In the genomic region with DNA sequence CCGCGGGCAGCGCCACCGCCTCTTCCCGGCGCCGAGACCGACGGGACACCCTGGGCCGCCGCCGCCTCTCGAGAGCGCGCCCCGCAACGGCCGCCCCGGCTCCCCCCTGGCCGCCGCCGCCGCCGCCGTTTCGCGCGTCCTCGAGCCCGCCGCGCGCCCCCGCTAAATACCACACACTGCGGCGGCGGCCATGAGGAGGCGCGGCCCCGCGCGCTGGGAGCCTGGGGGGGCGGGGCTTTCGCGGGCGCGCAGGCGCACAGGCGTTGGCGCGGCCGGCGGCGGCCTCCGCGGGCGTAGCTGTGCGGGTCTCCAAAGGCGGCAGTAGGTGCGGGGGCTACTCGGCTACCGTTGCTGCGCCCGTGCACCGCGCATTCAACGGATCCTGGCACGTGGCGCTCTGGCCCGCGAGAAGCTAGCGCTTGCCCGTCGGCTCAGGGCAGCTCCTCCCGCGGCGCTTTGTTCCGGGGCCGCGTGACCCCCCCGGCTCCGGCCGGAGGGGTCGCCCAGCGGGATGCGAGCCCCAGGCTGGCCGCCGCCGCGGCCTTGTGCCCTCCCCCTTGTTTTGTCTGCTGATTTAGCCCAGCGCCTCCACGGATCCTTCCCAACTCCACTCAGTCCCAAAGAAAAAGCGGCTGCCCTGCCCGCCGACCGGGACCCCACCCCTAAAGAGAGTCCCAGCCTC, we compare ENCODE assay signal across 1 cellular context.
TF ChIP-seq lines count a peak whose summit lies in the region.

Gene SIAH1 (minus strand): TSS at position 142 of the 682 bp plus-strand sequence. CDS start 22,985 bp downstream, outside the sequence.

TF ChIP-seq in K562, 482 proteins besides CTCF, POLR2A, EP300 and RAD21 (continued from another document and continues in another):
- TF ChIP-seq ZNF518B (CRISPR knock-in tag; IDR thresholded peaks at IDR 0.05) (no peak), ZBED1 (IDR thresholded peaks at IDR 0.05) (no peak), ARID2 (IDR thresholded peaks at IDR 0.05) (no peak), ZNF785 (CRISPR knock-in tag; IDR thresholded peaks at IDR 0.05) (no peak), CSDE1 (IDR thresholded peaks at IDR 0.05) (no peak), REST (CRISPR knock-in tag; IDR thresholded peaks at IDR 0.05; ENCODE audit: low read depth) (0 out of 2 replicates have a peak, but pooled peaks have one; percentile 45), MTF1 (CRISPR knock-in tag; IDR thresholded peaks at IDR 0.05; ENCODE audit: borderline replicate concordance) (no peak), XRCC3 (IDR thresholded peaks at IDR 0.05) (no peak), ZNF586 (CRISPR knock-in tag; conservative IDR thresholded peaks at IDR 0.05) (no peak), ZC3H11A (IDR thresholded peaks at IDR 0.05; ENCODE audit: low read depth, low read length) (no peak), GATAD2A (IDR thresholded peaks at IDR 0.05) (0 out of 2 replicates have a peak, but pooled peaks have one; percentile 31), ESRRB (CRISPR knock-in tag; IDR thresholded peaks at IDR 0.05; ENCODE audit: borderline replicate concordance) (no peak), PRMT5 (CRISPR knock-in tag; IDR thresholded peaks at IDR 0.05) (no peak), KAT2B (IDR thresholded peaks at IDR 0.05; ENCODE audit: low read depth, low read length) (no peak), POLR2B (IDR thresholded peaks at IDR 0.05; ENCODE audit: low read depth, partially characterized antibody) (no peak), XRCC5 (IDR thresholded peaks at IDR 0.05; ENCODE audit: low read depth, low read length) (no peak), MYBL2 (IDR thresholded peaks at IDR 0.05; ENCODE audit: low read depth) (no peak), MYBL2 (CRISPR knock-in tag; IDR thresholded peaks at IDR 0.05; ENCODE audit: borderline replicate concordance) (no peak), CUX1 (CRISPR knock-in tag; IDR thresholded peaks at IDR 0.05) (no peak), RCOR1 (IDR thresholded peaks at IDR 0.05; ENCODE audit: borderline replicate concordance in 1 of 2, low read depth in 2 of 2, low read length in 2 of 2) (no peak), ZNF124 (CRISPR knock-in tag; IDR thresholded peaks at IDR 0.05) (no peak), MYNN (IDR thresholded peaks at IDR 0.05) (no peak), MYNN (CRISPR knock-in tag; IDR thresholded peaks at IDR 0.05) (no peak), HDAC6 (IDR thresholded peaks at IDR 0.05; ENCODE audit: low read depth, low read length) (no peak), MEIS2 (IDR thresholded peaks at IDR 0.05; ENCODE audit: partially characterized antibody) (peak; percentile 59), NR2F6 (CRISPR knock-in tag; IDR thresholded peaks at IDR 0.05) (0 out of 2 replicates have a peak, but pooled peaks have one; percentile 45), XRCC4 (IDR thresholded peaks at IDR 0.05; ENCODE audit: extremely low read depth, insufficient read depth, insufficient read length) (no peak), ZNF41 (CRISPR knock-in tag; conservative IDR thresholded peaks at IDR 0.05) (no peak), ELF2 (CRISPR knock-in tag; IDR thresholded peaks at IDR 0.05) (no peak), MCM7 (IDR thresholded peaks at IDR 0.05) (no peak), CHD1 (IDR thresholded peaks at IDR 0.05; ENCODE audit: low read length) (no peak), MBD2 (IDR thresholded peaks at IDR 0.05; ENCODE audit: borderline replicate concordance, low read depth) (no peak; the same call in 1 of the 2 replicates), CBX2 (IDR thresholded peaks at IDR 0.05; ENCODE audit: insufficient read depth, low read length, poor library complexity, severe bottlenecking) (no peak)
- TF ChIP-seq, protein P1, sequence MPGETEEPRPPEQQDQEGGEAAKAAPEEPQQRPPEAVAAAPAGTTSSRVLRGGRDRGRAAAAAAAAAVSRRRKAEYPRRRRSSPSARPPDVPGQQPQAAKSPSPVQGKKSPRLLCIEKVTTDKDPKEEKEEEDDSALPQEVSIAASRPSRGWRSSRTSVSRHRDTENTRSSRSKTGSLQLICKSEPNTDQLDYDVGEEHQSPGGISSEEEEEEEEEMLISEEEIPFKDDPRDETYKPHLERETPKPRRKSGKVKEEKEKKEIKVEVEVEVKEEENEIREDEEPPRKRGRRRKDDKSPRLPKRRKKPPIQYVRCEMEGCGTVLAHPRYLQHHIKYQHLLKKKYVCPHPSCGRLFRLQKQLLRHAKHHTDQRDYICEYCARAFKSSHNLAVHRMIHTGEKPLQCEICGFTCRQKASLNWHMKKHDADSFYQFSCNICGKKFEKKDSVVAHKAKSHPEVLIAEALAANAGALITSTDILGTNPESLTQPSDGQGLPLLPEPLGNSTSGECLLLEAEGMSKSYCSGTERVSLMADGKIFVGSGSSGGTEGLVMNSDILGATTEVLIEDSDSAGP (CRISPR knock-in tag; IDR thresholded peaks at IDR 0.05), result no peak
- TF ChIP-seq, protein P2, sequence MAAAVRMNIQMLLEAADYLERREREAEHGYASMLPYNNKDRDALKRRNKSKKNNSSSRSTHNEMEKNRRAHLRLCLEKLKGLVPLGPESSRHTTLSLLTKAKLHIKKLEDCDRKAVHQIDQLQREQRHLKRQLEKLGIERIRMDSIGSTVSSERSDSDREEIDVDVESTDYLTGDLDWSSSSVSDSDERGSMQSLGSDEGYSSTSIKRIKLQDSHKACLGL (CRISPR knock-in tag; IDR thresholded peaks at IDR 0.05; ENCODE audit: borderline replicate concordance, poor library complexity, severe bottlenecking), result no peak
- TF ChIP-seq, protein P3, sequence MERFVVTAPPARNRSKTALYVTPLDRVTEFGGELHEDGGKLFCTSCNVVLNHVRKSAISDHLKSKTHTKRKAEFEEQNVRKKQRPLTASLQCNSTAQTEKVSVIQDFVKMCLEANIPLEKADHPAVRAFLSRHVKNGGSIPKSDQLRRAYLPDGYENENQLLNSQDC (CRISPR knock-in tag; IDR thresholded peaks at IDR 0.05), result no peak
- TF ChIP-seq, protein P4, sequence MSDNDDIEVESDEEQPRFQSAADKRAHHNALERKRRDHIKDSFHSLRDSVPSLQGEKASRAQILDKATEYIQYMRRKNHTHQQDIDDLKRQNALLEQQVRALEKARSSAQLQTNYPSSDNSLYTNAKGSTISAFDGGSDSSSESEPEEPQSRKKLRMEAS (CRISPR knock-in tag; IDR thresholded peaks at IDR 0.05), result peak; percentile 55
- TF ChIP-seq, protein P5, sequence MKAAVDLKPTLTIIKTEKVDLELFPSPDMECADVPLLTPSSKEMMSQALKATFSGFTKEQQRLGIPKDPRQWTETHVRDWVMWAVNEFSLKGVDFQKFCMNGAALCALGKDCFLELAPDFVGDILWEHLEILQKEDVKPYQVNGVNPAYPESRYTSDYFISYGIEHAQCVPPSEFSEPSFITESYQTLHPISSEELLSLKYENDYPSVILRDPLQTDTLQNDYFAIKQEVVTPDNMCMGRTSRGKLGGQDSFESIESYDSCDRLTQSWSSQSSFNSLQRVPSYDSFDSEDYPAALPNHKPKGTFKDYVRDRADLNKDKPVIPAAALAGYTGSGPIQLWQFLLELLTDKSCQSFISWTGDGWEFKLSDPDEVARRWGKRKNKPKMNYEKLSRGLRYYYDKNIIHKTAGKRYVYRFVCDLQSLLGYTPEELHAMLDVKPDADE (conservative IDR thresholded peaks at IDR 0.05; ENCODE audit: control insufficient read depth, low read depth, low read length), result 0 out of 2 replicates have a peak, but pooled peaks have one; percentile 17
- TF ChIP-seq, protein P6, sequence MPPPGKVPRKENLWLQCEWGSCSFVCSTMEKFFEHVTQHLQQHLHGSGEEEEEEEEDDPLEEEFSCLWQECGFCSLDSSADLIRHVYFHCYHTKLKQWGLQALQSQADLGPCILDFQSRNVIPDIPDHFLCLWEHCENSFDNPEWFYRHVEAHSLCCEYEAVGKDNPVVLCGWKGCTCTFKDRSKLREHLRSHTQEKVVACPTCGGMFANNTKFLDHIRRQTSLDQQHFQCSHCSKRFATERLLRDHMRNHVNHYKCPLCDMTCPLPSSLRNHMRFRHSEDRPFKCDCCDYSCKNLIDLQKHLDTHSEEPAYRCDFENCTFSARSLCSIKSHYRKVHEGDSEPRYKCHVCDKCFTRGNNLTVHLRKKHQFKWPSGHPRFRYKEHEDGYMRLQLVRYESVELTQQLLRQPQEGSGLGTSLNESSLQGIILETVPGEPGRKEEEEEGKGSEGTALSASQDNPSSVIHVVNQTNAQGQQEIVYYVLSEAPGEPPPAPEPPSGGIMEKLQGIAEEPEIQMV (tag; conservative IDR thresholded peaks at IDR 0.05; ENCODE audit: low read depth), result no peak
